ENCODE assay signal across 1 cellular context in genomic region chr7:130667593-130668257, GRCh38.
TF ChIP-seq lines count a peak whose summit lies in the region.

No MANE protein-coding gene starts in this region.

TF ChIP-seq in HEK293, 187 proteins besides CTCF, POLR2A, EP300 and RAD21 (continued from another document and continues in another):
- no peak for TF ChIP-seq ZNF18 (tag by site-specific recombination; IDR thresholded peaks at IDR 0.05)
- no peak for TF ChIP-seq ZSCAN18 (tag by site-specific recombination; IDR thresholded peaks at IDR 0.05)
- TF ChIP-seq ZNF211 (tag by site-specific recombination; IDR thresholded peaks at IDR 0.05; ENCODE audit: low read depth): no peak
- TF ChIP-seq ZNF621 (tag by site-specific recombination; IDR thresholded peaks at IDR 0.05): no peak
- TF ChIP-seq ZNF37A (tag by site-specific recombination; IDR thresholded peaks at IDR 0.05): no peak
- no peak for TF ChIP-seq ZNF501 (tag by site-specific recombination; IDR thresholded peaks at IDR 0.05)
- no peak for TF ChIP-seq SCRT2 (tag by site-specific recombination; IDR thresholded peaks at IDR 0.05)
- no peak for TF ChIP-seq TRIM28 (IDR thresholded peaks at IDR 0.05; ENCODE audit: borderline replicate concordance, low read length)
- peak; percentile 18; the same call in 1 of the 2 replicates for TF ChIP-seq SP7 (tag by site-specific recombination; IDR thresholded peaks at IDR 0.05)
- TF ChIP-seq OVOL3 (tag by site-specific recombination; IDR thresholded peaks at IDR 0.05): no peak
- TF ChIP-seq ZNF2 (tag by site-specific recombination; IDR thresholded peaks at IDR 0.05): peak; percentile 47; the same call in 1 of the 2 replicates
- TF ChIP-seq ATF2 (tag by site-specific recombination; IDR thresholded peaks at IDR 0.05; ENCODE audit: low read depth): no peak
- no peak for TF ChIP-seq ZSCAN5A (tag by site-specific recombination; IDR thresholded peaks at IDR 0.05)
- TF ChIP-seq RBAK (tag by site-specific recombination; IDR thresholded peaks at IDR 0.05): no peak
- TF ChIP-seq ZNF623 (tag by site-specific recombination; IDR thresholded peaks at IDR 0.05): no peak
- no peak for TF ChIP-seq KLF9 (tag by site-specific recombination; IDR thresholded peaks at IDR 0.05; ENCODE audit: low read depth)
- TF ChIP-seq ZEB2 (tag by site-specific recombination; IDR thresholded peaks at IDR 0.05): no peak
- TF ChIP-seq ZNF548 (tag by site-specific recombination; IDR thresholded peaks at IDR 0.05): no peak
- TF ChIP-seq ZNF473 (tag by site-specific recombination; IDR thresholded peaks at IDR 0.05): no peak
- TF ChIP-seq TCF7L2 (IDR thresholded peaks at IDR 0.05; ENCODE audit: borderline replicate concordance, low read depth, low read length): no peak
- no peak for TF ChIP-seq ZBTB11 (tag by site-specific recombination; conservative IDR thresholded peaks at IDR 0.05; ENCODE audit: low read depth)
- no peak for TF ChIP-seq ZNF24 (tag by site-specific recombination; IDR thresholded peaks at IDR 0.05)
- no peak for TF ChIP-seq ZNF596 (tag by site-specific recombination; IDR thresholded peaks at IDR 0.05)
- TF ChIP-seq ZNF580 (tag by site-specific recombination; IDR thresholded peaks at IDR 0.05): no peak
- TF ChIP-seq ZNF626 (tag by site-specific recombination; IDR thresholded peaks at IDR 0.05): no peak
- no peak for TF ChIP-seq ZNF530 (tag by site-specific recombination; IDR thresholded peaks at IDR 0.05; ENCODE audit: low read depth)
- no peak for TF ChIP-seq ZBTB21 (tag by site-specific recombination; IDR thresholded peaks at IDR 0.05)
- no peak for TF ChIP-seq PRDM2 (tag by site-specific recombination; IDR thresholded peaks at IDR 0.05; ENCODE audit: borderline replicate concordance)
- TF ChIP-seq ZNF155 (tag by site-specific recombination; IDR thresholded peaks at IDR 0.05): no peak
- TF ChIP-seq KLF16 (tag by site-specific recombination; IDR thresholded peaks at IDR 0.05): no peak
- TF ChIP-seq ZNF513 (tag by site-specific recombination; IDR thresholded peaks at IDR 0.05): no peak
- TF ChIP-seq ZBTB20 (tag by site-specific recombination; IDR thresholded peaks at IDR 0.05): peak; percentile 26; the same call in 1 of the 2 replicates
- no peak for TF ChIP-seq TSHZ1 (tag by site-specific recombination; IDR thresholded peaks at IDR 0.05; ENCODE audit: borderline replicate concordance)
- TF ChIP-seq ZFP37 (tag by site-specific recombination; IDR thresholded peaks at IDR 0.05): no peak
- peak; percentile 25; the same call in 1 of the 2 replicates for TF ChIP-seq ZNF777 (tag by site-specific recombination; IDR thresholded peaks at IDR 0.05; ENCODE audit: borderline replicate concordance)
- no peak for TF ChIP-seq ZNF354C (tag by site-specific recombination; IDR thresholded peaks at IDR 0.05; ENCODE audit: borderline replicate concordance, low read depth)
- TF ChIP-seq ZNF19 (tag by site-specific recombination; IDR thresholded peaks at IDR 0.05; ENCODE audit: low read depth): no peak
- TF ChIP-seq ZNF624 (tag by site-specific recombination; IDR thresholded peaks at IDR 0.05): no peak
- TF ChIP-seq HOXD13 (CRISPR knock-in tag; IDR thresholded peaks at IDR 0.05; ENCODE audit: borderline replicate concordance): no peak
- no peak for TF ChIP-seq KLF10 (tag by site-specific recombination; IDR thresholded peaks at IDR 0.05)
